Comparison of ENCODE assay signal across 12 cellular contexts in the genomic region with DNA sequence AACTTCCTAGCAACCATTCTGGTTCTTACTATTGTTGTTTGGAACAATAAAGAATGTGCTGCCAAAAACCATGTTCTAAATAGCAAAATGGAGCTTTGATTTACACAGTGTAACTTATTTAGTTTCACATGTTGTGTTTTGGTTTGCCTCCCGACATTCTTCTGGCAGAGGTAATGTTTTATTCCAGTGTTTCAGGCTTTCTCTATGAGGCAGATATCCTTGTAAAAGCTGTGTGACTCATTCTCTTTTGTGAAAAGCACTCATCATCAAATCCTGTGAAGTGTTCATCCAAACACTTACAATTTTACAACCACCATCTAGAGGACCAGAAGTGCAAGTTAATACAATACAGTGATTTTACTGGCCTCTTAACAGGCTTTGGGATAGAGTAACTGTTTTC.
DNase-seq lines count a peak whose midpoint lies in the region; ATAC-seq, FAIRE-seq and TF ChIP-seq lines count a peak whose summit lies in the region.
"Had no signal": no experiment of that assay in that cellular context is flagged by ENCODE, and none has a peak within 500 bp of the region (broad histone marks: within the 10 kb centered on the region; RNA-seq: fewer than 3 reads in every experiment).

No MANE protein-coding gene starts in this region.

- no peak overlapping the region for H2BK5ac ChIP-seq in mesenchymal stem cell (ENCODE audit: low read depth, low read length, poor library complexity, severe bottlenecking)

- no peak overlapping the region for H2BK15ac ChIP-seq in mesenchymal stem cell (ENCODE audit: low read depth, poor library complexity, severe bottlenecking)

- no peak overlapping the region for H3K14ac ChIP-seq in mesenchymal stem cell (ENCODE audit: low read length in 2 of 2)

- H2BK12ac ChIP-seq in mesenchymal stem cell (ENCODE audit: low read length in 2 of 2) = no peak overlapping the region

- H3K4me1 ChIP-seq in mesenchymal stem cell (ENCODE audit: control insufficient read depth, insufficient read depth, low read depth, low read length) (peaks cover 2% of the 10 kb centered on the region), Peyer's patch (no peaks in the 10 kb centered on the region), esophagus squamous epithelium (no peaks in the 10 kb centered on the region)
- H3K4me1 ChIP-seq: uterus had no signal

- no peak overlapping the region for H4K8ac ChIP-seq in mesenchymal stem cell (ENCODE audit: low read length)

- TF ChIP-seq POLR2A in Peyer's patch (IDR thresholded peaks at IDR 0.05) = no peak
- TF ChIP-seq POLR2A in esophagus squamous epithelium (IDR thresholded peaks at IDR 0.05) = no peak

- H2AK5ac ChIP-seq in mesenchymal stem cell (ENCODE audit: low read length, severe bottlenecking) = no peak overlapping the region

- H3K9me3 ChIP-seq in mesenchymal stem cell (ENCODE audit: control insufficient read depth, low read length) (no peaks in the 10 kb centered on the region), Peyer's patch (no peaks in the 10 kb centered on the region), esophagus squamous epithelium (no peaks in the 10 kb centered on the region)
- H3K9me3 ChIP-seq: uterus had no signal

- ATAC-seq in GM21447 (IDR thresholded peaks at IDR 0.05; ENCODE audit: unreplicated experiment) = no peak
- ATAC-seq: K562 had no signal

- no peak overlapping the region for H3K4me2 ChIP-seq in mesenchymal stem cell (ENCODE audit: low read length, poor library complexity, severe bottlenecking)

- no peak overlapping the region for H4K91ac ChIP-seq in mesenchymal stem cell (ENCODE audit: low read length)

- FAIRE-seq in HTR-8/SVneo (lab: Jason Lieb, UNC) (no peak), bronchial epithelial cell (lab: Jason Lieb, UNC) (no peak)
- FAIRE-seq: K562 had no signal

- H3K4ac ChIP-seq in mesenchymal stem cell (ENCODE audit: low read depth in 1 of 2, low read length in 2 of 2) = no peak overlapping the region

- no peak overlapping the region for H3K23ac ChIP-seq in mesenchymal stem cell (ENCODE audit: low read length in 2 of 2)

- H3K27ac ChIP-seq in mesenchymal stem cell (ENCODE audit: low read length, poor library complexity, severe bottlenecking) (peak overlapping the region; percentile 80), Peyer's patch (no peak overlapping the region), esophagus squamous epithelium (no peak overlapping the region)
- H3K27ac ChIP-seq: uterus had no signal

- H3K27me3 ChIP-seq in bronchial epithelial cell (ENCODE audit: control insufficient read depth, insufficient read depth, low read length) (no peaks in the 10 kb centered on the region), mesenchymal stem cell (ENCODE audit: control insufficient read depth in 1 of 2, insufficient read depth in 1 of 2, low read length in 2 of 2) (no peaks in the 10 kb centered on the region), Peyer's patch (no peaks in the 10 kb centered on the region), esophagus squamous epithelium (no peaks in the 10 kb centered on the region)
- H3K27me3 ChIP-seq: uterus had no signal

- no peak overlapping the region for H3K18ac ChIP-seq in mesenchymal stem cell (ENCODE audit: low read depth in 1 of 2, low read length in 2 of 2)

- DNase-seq in AG09309 (ENCODE audit: low read depth) (peak; percentile 76), HTR-8/SVneo (ENCODE audit: insufficient read length, low spot score) (peak; percentile 10), bronchial epithelial cell (ENCODE audit: low read depth) (peak; percentile 84), mesenchymal stem cell (peak; percentile 51), Peyer's patch (no peak), NCI-H2171 treated with DMSO at 0.1 percent for 48 hours (lab: John Stamatoyannopoulos, UW) (no peak), esophagus squamous epithelium (lab: John Stamatoyannopoulos, UW) (no peak)
- DNase-seq: amniotic stem cell, NCI-H82, uterus had no signal

- no peak overlapping the region for H2AFZ ChIP-seq in mesenchymal stem cell (ENCODE audit: low read depth, low read length)

- no peaks in the 10 kb centered on the region for H3K36me3 ChIP-seq in bronchial epithelial cell (ENCODE audit: control insufficient read depth, insufficient read depth, low read length)
- no peaks in the 10 kb centered on the region for H3K36me3 ChIP-seq in mesenchymal stem cell (ENCODE audit: control insufficient read depth in 1 of 2, insufficient read depth in 2 of 2, low read depth in 1 of 2, low read length in 2 of 2)
- no peaks in the 10 kb centered on the region for H3K36me3 ChIP-seq in Peyer's patch
- H3K36me3 ChIP-seq in esophagus squamous epithelium = no peaks in the 10 kb centered on the region

- H3K4me3 ChIP-seq in AG09309 (ENCODE audit: control insufficient read depth, low read depth, low read length) (no peak overlapping the region), bronchial epithelial cell (ENCODE audit: low read depth, low read length) (no peak overlapping the region), mesenchymal stem cell (ENCODE audit: insufficient read depth in 1 of 2, low read depth in 1 of 2, low read length in 2 of 2) (peak overlapping the region in 1 of 2 experiments; percentile 43), Peyer's patch (no peak overlapping the region), esophagus squamous epithelium (no peak overlapping the region)
- H3K4me3 ChIP-seq: K562, uterus had no signal

- intact Hi-C loops in esophagus squamous epithelium (cut with DNase I) = no loop called here

- WGBS in mesenchymal stem cell = no CpG with 5 or more reads among the region's 1 CpG
- WGBS in esophagus squamous epithelium, 2 donors = 24 to 36% methylated on average over 1 of the region's 1 CpG

- no peak overlapping the region for H2BK120ac ChIP-seq in mesenchymal stem cell (ENCODE audit: low read depth, low read length)

- H3K79me1 ChIP-seq in mesenchymal stem cell (replicated peaks; ENCODE audit: low read length, poor library complexity, severe bottlenecking) = no peaks in the 10 kb centered on the region

- no peak for TF ChIP-seq CTCF in AG09309 (IDR thresholded peaks at IDR 0.05; ENCODE audit: control insufficient read depth, insufficient read depth, low read depth, low read length, missing control alignments)
- no peak for TF ChIP-seq CTCF in bronchial epithelial cell (IDR thresholded peaks at IDR 0.05; ENCODE audit: insufficient read depth, low read length, severe bottlenecking)
- no peak for TF ChIP-seq CTCF in Peyer's patch (IDR thresholded peaks at IDR 0.05)
- no peak for TF ChIP-seq CTCF in esophagus squamous epithelium (IDR thresholded peaks at IDR 0.05)

- H3K9ac ChIP-seq in mesenchymal stem cell (ENCODE audit: low read length) = peak overlapping the region; percentile 75

Comparison
In these comparisons a context has a peak if more than half of its experiments do, and no peak if none do; other contexts are left out.
1. DNase-seq: peak in AG09309 (single experiment), HTR-8/SVneo (single experiment), bronchial epithelial cell (single experiment) and mesenchymal stem cell (single experiment); none in Peyer's patch (0 of 3), NCI-H2171 treated with DMSO at 0.1 percent for 48 hours (single experiment) and esophagus squamous epithelium (single experiment).